25 cellular contexts compared by ENCODE assay signal in the genomic region with DNA sequence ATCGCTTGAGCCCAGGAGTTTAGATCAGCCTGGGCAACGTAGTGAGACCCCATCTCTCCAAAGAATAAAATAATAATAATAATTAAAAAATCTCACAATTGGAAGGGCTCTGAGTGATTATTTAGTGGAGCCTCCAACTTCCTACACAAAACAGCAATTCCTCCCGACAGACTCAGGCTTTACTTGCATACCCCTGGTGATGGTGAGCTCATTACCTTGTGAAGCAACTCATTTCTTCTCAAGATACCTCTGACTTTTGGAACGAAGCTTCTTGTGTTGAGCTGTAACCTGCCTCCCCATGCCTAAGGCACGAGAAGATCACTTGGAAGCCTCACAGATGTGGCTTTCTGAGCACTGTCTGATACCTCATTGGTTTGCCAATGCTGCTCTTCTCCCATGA.
DNase-seq lines count a peak whose midpoint lies in the region; ATAC-seq, FAIRE-seq and TF ChIP-seq lines count a peak whose summit lies in the region.
"Had no signal": no experiment of that assay in that cellular context is flagged by ENCODE, and none has a peak within 500 bp of the region (broad histone marks: within the 10 kb centered on the region; RNA-seq: fewer than 3 reads in every experiment).

No MANE protein-coding gene starts in this region.

- no peak overlapping the region for H4K91ac ChIP-seq in H1 (replicated peaks; ENCODE audit: insufficient read length, low read length)

- H4K8ac ChIP-seq in H1 (ENCODE audit: extremely low read depth, insufficient read depth, low read length) = no peak overlapping the region

- no peaks in the 10 kb centered on the region for H3K23me2 ChIP-seq in H1 (ENCODE audit: low read depth, low read length)

- no peak overlapping the region for H3K23ac ChIP-seq in H1 (ENCODE audit: insufficient read length)

- H3K36me3 ChIP-seq in HepG2 (replicated peaks in 1 of 2; ENCODE audit: control insufficient read depth in 1 of 2, insufficient read depth in 2 of 2, low read length in 2 of 2) (no peaks in the 10 kb centered on the region), right lobe of liver (no peaks in the 10 kb centered on the region), H1 (ENCODE audit: control insufficient read depth in 2 of 4, insufficient read depth in 4 of 4, low read length in 3 of 4) (no peaks in the 10 kb centered on the region)
- H3K36me3 ChIP-seq: BE2C; BLaER1 treated with 17β-estradiol and CSF1 and Interleukin-3, amounts not matched to agents 10 nM and 100 nM had no signal

- peaks cover 17% of the 10 kb centered on the region for H3K9me3 Mint-ChIP-seq in progenitor cell of endocrine pancreas (ENCODE audit: low read depth)

- TF ChIP-seq POLR2A in HepG2 (IDR thresholded peaks at IDR 0.05; ENCODE audit: insufficient read depth in 1 of 2, low read depth in 2 of 2, low read length in 2 of 2) = no peak
- no peak for TF ChIP-seq POLR2A in right lobe of liver (IDR thresholded peaks at IDR 0.05)
- TF ChIP-seq POLR2A in H1 (IDR thresholded peaks at IDR 0.05; ENCODE audit: control extremely low read depth in 1 of 2, low read depth in 2 of 2, low read length in 2 of 2) = no peak

- DNase-seq in HepG2 (ENCODE audit: low spot score) (no peak), right lobe of liver (no peak), H1 (ENCODE audit: low read depth in 1 of 2, low spot score in 2 of 2) (no peak), progenitor cell of endocrine pancreas (ENCODE audit: low spot score, unreplicated experiment) (no peak)
- DNase-seq: ACHN; AML-193; BE2C; CD4-positive, alpha-beta T cell; CD8-positive, alpha-beta memory T cell; DMS 273 treated with DMSO at 0.1 percent for 48 hours; DMS79; EL; GDM1; GM23248; H9 had no signal

- POLR2A ChIA-PET in HepG2 (lab: Yijun Ruan, JAX) (no interaction called here), H1 (lab: Charles Lee; ENCODE audit: partially characterized antibody) (no interaction called here)

- TF ChIP-seq RAD21 in HepG2 (CRISPR knock-in tag; IDR thresholded peaks at IDR 0.05) = no peak
- TF ChIP-seq RAD21 in H1 (IDR thresholded peaks at IDR 0.05 in 1 of 2, conservative IDR thresholded peaks at IDR 0.05 in 1 of 2; ENCODE audit: low read depth in 2 of 2, low read length in 2 of 2) = no peak

- H4K5ac ChIP-seq in H1 (ENCODE audit: insufficient read length, low read depth, low read length) = no peak overlapping the region

- no peaks in the 10 kb centered on the region for H3K79me1 ChIP-seq in H1 (ENCODE audit: low read depth, low read length)

- H3K9me3 ChIP-seq in HepG2 (ENCODE audit: low read length) = no peaks in the 10 kb centered on the region
- no peaks in the 10 kb centered on the region for H3K9me3 ChIP-seq in right lobe of liver
- H3K9me3 ChIP-seq in H1 (ENCODE audit: insufficient read depth in 2 of 2, low read depth in 1 of 2, low read length in 1 of 2) = peaks cover 0 to 4% of the 10 kb centered on the region in 2 experiments; a peak in 1 of 4 replicates
- H3K9me3 ChIP-seq: BE2C had no signal

- H3K4me3 Mint-ChIP-seq in progenitor cell of endocrine pancreas (ENCODE audit: low read depth) = no peak overlapping the region
- H3K4me3 Mint-ChIP-seq: CD14-positive monocyte; CD4-positive, alpha-beta T cell; CD8-positive, alpha-beta memory T cell; H9 had no signal

- intact Hi-C loops in HepG2 (cut with micrococcal nuclease; ENCODE audit: unreplicated experiment) (no loop called here), right lobe of liver (cut with DNase I) (no loop called here)

- H3K27ac Mint-ChIP-seq in progenitor cell of endocrine pancreas = peak overlapping the region; percentile 9
- H3K27ac Mint-ChIP-seq: CD14-positive monocyte; CD4-positive, alpha-beta T cell; CD8-positive, alpha-beta memory T cell; H9 had no signal

- FAIRE-seq in HepG2 (lab: Jason Lieb, UNC) (no peak), H1 (lab: Jason Lieb, UNC) (no peak)
- FAIRE-seq: A204.1, D721Med, GM12878, GM19239 had no signal

- H2BK15ac ChIP-seq in H1 (ENCODE audit: low read length) = no peak overlapping the region

- peaks cover 20% of the 10 kb centered on the region for H3K4me1 Mint-ChIP-seq in progenitor cell of endocrine pancreas (ENCODE audit: low read depth)
- H3K4me1 Mint-ChIP-seq: CD14-positive monocyte; CD8-positive, alpha-beta memory T cell; H9 had no signal

- H3K27me3 Mint-ChIP-seq in progenitor cell of endocrine pancreas = no peaks in the 10 kb centered on the region
- H3K27me3 Mint-ChIP-seq: CD4-positive, alpha-beta T cell had no signal

- H3K79me2 ChIP-seq in HepG2 (ENCODE audit: insufficient read depth, low read length) (no peaks in the 10 kb centered on the region), H1 (ENCODE audit: control insufficient read depth in 1 of 2, insufficient read depth in 2 of 2, low read length in 2 of 2) (no peaks in the 10 kb centered on the region)

- H3K56ac ChIP-seq in H1 (replicated peaks; ENCODE audit: insufficient read length, low read depth, low read length) = no peak overlapping the region

- H3K14ac ChIP-seq in H1 (ENCODE audit: insufficient read length) = no peak overlapping the region

- WGBS in HepG2 (ENCODE audit: low lambda C conversion rate) = 100% methylated on average over 5 of the region's 5 CpGs
- WGBS in right lobe of liver (ENCODE audit: insufficient coverage, low coverage, low lambda C conversion rate, missing lambda C conversion rate) = 87% methylated on average over 5 of the region's 5 CpGs
- 91% methylated on average over 5 of the region's 5 CpGs; no CpG with 5 or more reads in 1 of the 2 experiments for WGBS in H1 (ENCODE audit: extremely low coverage in 1 of 2, insufficient coverage in 1 of 2, insufficient read length in 1 of 2, insufficient replicate concordance in 2 of 2, low coverage in 1 of 2, low lambda C conversion rate in 2 of 2, missing lambda C conversion rate in 1 of 2), 2 experiments

- no peak overlapping the region for H2AFZ ChIP-seq in HepG2 (ENCODE audit: low read length)
- H2AFZ ChIP-seq in H1 (ENCODE audit: low read length) = no peak overlapping the region
- H2AFZ ChIP-seq: GM23248 had no signal

- no peak overlapping the region for H2BK120ac ChIP-seq in H1 (replicated peaks; ENCODE audit: low read depth, low read length)

- no peak for TF ChIP-seq CTCF in HepG2 (CRISPR knock-in tag; IDR thresholded peaks at IDR 0.05)
- no peak for TF ChIP-seq CTCF in right lobe of liver (IDR thresholded peaks at IDR 0.05)
- TF ChIP-seq CTCF in H1 (IDR thresholded peaks at IDR 0.05; ENCODE audit: control extremely low read depth in 1 of 3, insufficient read depth in 1 of 3, low read depth in 1 of 3, low read length in 3 of 3) = no peak
- TF ChIP-seq CTCF in progenitor cell of endocrine pancreas (IDR thresholded peaks at IDR 0.05; ENCODE audit: unreplicated experiment) = no peak

- in situ Hi-C loops in HepG2 (cut with HindIII; ENCODE audit: extremely low pct_ligation_motif_present, low pct_unique_long_range_greater_than_20kb) = no loop called here

- H3K4me2 ChIP-seq in HepG2 (ENCODE audit: low read depth, low read length) (no peak overlapping the region), H1 (ENCODE audit: insufficient read depth in 1 of 2, low read depth in 2 of 2, low read length in 2 of 2) (no peak overlapping the region)
- H3K4me2 ChIP-seq: BLaER1 treated with 17β-estradiol and CSF1 and Interleukin-3, amounts not matched to agents 10 nM and 100 nM had no signal

- no peak overlapping the region for H2BK20ac ChIP-seq in H1 (ENCODE audit: low read length)

- no peaks in the 10 kb centered on the region for H4K20me1 ChIP-seq in HepG2 (ENCODE audit: insufficient read depth, low read length)
- H4K20me1 ChIP-seq in H1 (replicated peaks in 1 of 2; ENCODE audit: control insufficient read depth in 1 of 2, insufficient read depth in 2 of 2, low read length in 2 of 2) = no peaks in the 10 kb centered on the region
- H4K20me1 ChIP-seq: BLaER1 treated with 17β-estradiol and CSF1 and Interleukin-3, amounts not matched to agents 10 nM and 100 nM had no signal

- H3K27ac ChIP-seq in HepG2 (ENCODE audit: extremely low read length, insufficient read depth, low read length) (no peak overlapping the region), right lobe of liver (peak overlapping the region in 1 of 3 donors; percentile 69), H1 (ENCODE audit: low read depth, low read length) (no peak overlapping the region)
- H3K27ac ChIP-seq: 22Rv1; BLaER1 treated with 17β-estradiol and CSF1 and Interleukin-3, amounts not matched to agents 10 nM and 100 nM; GM23248 had no signal

- CTCF ChIA-PET in HepG2 (lab: Yijun Ruan, JAX; ENCODE audit: low intra/inter-chr PET ratio, low total read pairs) = no interaction called here
- CTCF ChIA-PET in H1 (lab: Charles Lee; ENCODE audit: partially characterized antibody) = interaction anchor here (1.5 kb wide), 1 partner anchor 140 kb away, joined by 3 read pairs; no protein-coding TSS in a partner anchor

- no peak for TF ChIP-seq EP300 in HepG2 (IDR thresholded peaks at IDR 0.05; ENCODE audit: low read depth in 2 of 2, low read length in 2 of 2)
- no peak for TF ChIP-seq EP300 in HepG2 (CRISPR knock-in tag; IDR thresholded peaks at IDR 0.05; ENCODE audit: borderline replicate concordance)
- no peak for TF ChIP-seq EP300 in H1 (IDR thresholded peaks at IDR 0.05; ENCODE audit: borderline replicate concordance in 1 of 2, low read depth in 2 of 2, low read length in 2 of 2)

- H3K4ac ChIP-seq in H1 (replicated peaks; ENCODE audit: insufficient read length, low read depth, low read length) = no peak overlapping the region

- no peak for ATAC-seq in HepG2
- ATAC-seq in right lobe of liver = no peak
- ATAC-seq in HG02798 (IDR thresholded peaks at IDR 0.05; ENCODE audit: poor library complexity, unreplicated experiment) = no peak
- ATAC-seq in HG03097 (IDR thresholded peaks at IDR 0.05; ENCODE audit: low FRiP score, unreplicated experiment) = no peak
- ATAC-seq: GM12878, HCT116 had no signal

- no peak overlapping the region for H2BK5ac ChIP-seq in H1 (ENCODE audit: low read depth, low read length)

- H3K27me3 ChIP-seq in HepG2 (ENCODE audit: control insufficient read depth in 1 of 2, insufficient read depth in 2 of 2, low read length in 2 of 2) (no peaks in the 10 kb centered on the region), right lobe of liver (no peaks in the 10 kb centered on the region), H1 (replicated peaks in 1 of 4; ENCODE audit: control insufficient read depth in 3 of 4, extremely low read depth in 1 of 4, insufficient read depth in 3 of 4, low read length in 3 of 4) (no peaks in the 10 kb centered on the region)
- H3K27me3 ChIP-seq: BE2C; BLaER1 treated with 17β-estradiol and CSF1 and Interleukin-3, amounts not matched to agents 10 nM and 100 nM had no signal

- H3K9ac ChIP-seq in HepG2 (ENCODE audit: insufficient read depth, low read depth, low read length) (no peak overlapping the region), H1 (replicated peaks in 1 of 4; ENCODE audit: extremely low read depth in 1 of 4, low read depth in 3 of 4, low read length in 3 of 4) (no peak overlapping the region)
- H3K9ac ChIP-seq: BLaER1 treated with 17β-estradiol and CSF1 and Interleukin-3, amounts not matched to agents 10 nM and 100 nM; GM23248 had no signal

- H3K18ac ChIP-seq in H1 (ENCODE audit: extremely low read depth, low read length) = no peak overlapping the region

- H3K4me1 ChIP-seq in HepG2 (ENCODE audit: insufficient read depth, low read length) (peaks cover 28% of the 10 kb centered on the region), right lobe of liver (peaks cover 0 to 17% (median 10%) of the 10 kb centered on the region in 4 donors), H1 (replicated peaks in 1 of 4; ENCODE audit: control insufficient read depth in 3 of 4, insufficient read depth in 4 of 4, low read length in 3 of 4) (no peaks in the 10 kb centered on the region)
- H3K4me1 ChIP-seq: BE2C; BLaER1 treated with 17β-estradiol and CSF1 and Interleukin-3, amounts not matched to agents 10 nM and 100 nM had no signal

- no peak overlapping the region for H2AK5ac ChIP-seq in H1 (ENCODE audit: low read depth, low read length)

- H3K4me3 ChIP-seq in HepG2 (replicated peaks in 1 of 3; ENCODE audit: insufficient read depth in 1 of 3, low read depth in 2 of 3, low read length in 3 of 3) = no peak overlapping the region
- H3K4me3 ChIP-seq in right lobe of liver = no peak overlapping the region
- no peak overlapping the region for H3K4me3 ChIP-seq in H1 (ENCODE audit: extremely low read depth in 1 of 4, insufficient read depth in 2 of 4, low read depth in 3 of 4, low read length in 4 of 4)
- H3K4me3 ChIP-seq: BLaER1 treated with 17β-estradiol and CSF1 and Interleukin-3, amounts not matched to agents 10 nM and 100 nM; GM12878; GM23248 had no signal

- BruUV-seq in HepG2 (replicated peaks; lab: Mats Ljungman, UMichigan) = no TSS peak

- no peak overlapping the region for H2BK12ac ChIP-seq in H1 (ENCODE audit: low read depth, low read length)

- peaks cover 8% of the 10 kb centered on the region for H3K36me3 Mint-ChIP-seq in progenitor cell of endocrine pancreas (ENCODE audit: insufficient read depth)
- H3K36me3 Mint-ChIP-seq: CD14-positive monocyte had no signal

Comparison
In these comparisons a context has a peak if more than half of its experiments do, and no peak if none do; other contexts are left out.
1. Of the 41 proteins assayed by ChIP-seq in both HepG2 and H1: peak only in HepG2: none; only in H1: KDM1A; in both: none; in neither: 40.